In the genomic region with DNA sequence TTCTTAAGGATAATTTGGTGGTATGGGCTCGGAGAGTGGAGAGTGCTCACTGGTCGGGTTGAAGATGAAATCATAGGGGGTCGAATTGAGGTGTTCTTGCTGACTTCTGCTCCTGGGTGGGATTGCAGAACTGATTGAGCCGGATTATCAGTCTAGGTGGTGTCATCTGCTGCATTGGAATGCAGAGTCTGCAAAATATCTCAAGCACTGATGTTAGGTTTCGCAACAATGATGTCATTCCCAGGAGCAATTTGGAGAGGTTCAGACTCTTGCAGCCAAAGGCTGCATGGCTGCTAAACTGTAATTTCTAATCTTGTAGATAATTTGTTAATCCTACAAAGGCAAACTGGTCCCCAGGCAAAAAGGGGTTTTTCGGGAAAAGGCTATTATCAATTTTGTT, we compare ENCODE assay signal across 1 cellular context.
TF ChIP-seq lines count a peak whose summit lies in the region.

No MANE protein-coding gene starts in this region.

TF ChIP-seq in IMR-90, 13 proteins besides CTCF, POLR2A, EP300 and RAD21:
- no peak for TF ChIP-seq NFE2L2 (IDR thresholded peaks at IDR 0.05; ENCODE audit: low read depth, low read length)
- TF ChIP-seq SMC3 (IDR thresholded peaks at IDR 0.05; ENCODE audit: low read depth, low read length), result no peak
- peak; percentile 48; the same call in 1 of the 2 replicates for TF ChIP-seq MAFK (IDR thresholded peaks at IDR 0.05; ENCODE audit: low read depth, low read length)
- TF ChIP-seq CHD1 (IDR thresholded peaks at IDR 0.05; ENCODE audit: low read depth, low read length), result no peak
- no peak for TF ChIP-seq RFX5 (IDR thresholded peaks at IDR 0.05; ENCODE audit: low read depth, low read length)
- no peak for TF ChIP-seq USF2 (IDR thresholded peaks at IDR 0.05; ENCODE audit: low read depth, low read length)
- peak; percentile 95 for TF ChIP-seq CEBPB (IDR thresholded peaks at IDR 0.05; ENCODE audit: low read depth, low read length)
